Comparison of ENCODE assay signal across 8 cellular contexts in the genomic region with DNA sequence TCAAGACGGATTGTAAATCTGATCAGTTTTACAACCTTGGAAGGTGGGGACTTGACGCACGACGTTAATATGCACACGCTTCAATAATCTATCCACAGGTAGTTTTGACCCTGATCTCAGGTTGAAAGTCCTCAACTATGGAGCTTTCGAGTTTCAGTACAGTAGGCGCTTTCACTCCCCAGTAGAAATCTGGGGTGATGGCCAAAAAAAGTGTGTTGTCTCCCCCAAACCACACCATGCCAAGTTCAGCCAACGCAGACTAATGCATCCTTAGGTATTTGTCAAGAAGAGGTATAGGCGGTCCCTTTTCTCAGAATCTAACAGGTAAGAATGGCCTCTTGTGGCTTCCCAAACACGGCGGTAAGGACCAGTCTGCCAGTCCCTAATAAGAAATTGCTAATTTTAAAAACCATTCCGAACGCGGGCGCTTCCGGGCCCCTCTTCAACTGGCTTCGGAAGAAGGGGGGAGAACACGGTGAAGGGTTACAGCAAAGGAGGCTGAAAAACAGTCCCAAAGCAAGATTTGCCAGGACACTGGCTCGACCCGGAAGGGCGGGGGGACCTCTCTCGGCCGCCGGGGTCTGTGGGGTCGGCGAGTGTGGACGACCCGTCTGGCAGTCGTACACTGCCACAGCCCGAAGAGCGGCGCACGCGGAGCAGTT. TPM values are rescaled to one million over a fixed set of nuclear protein-coding genes. Genes with fewer than 3 reads are reported as not detected.
DNase-seq lines count a peak whose midpoint lies in the region; ATAC-seq and TF ChIP-seq lines count a peak whose summit lies in the region.

No MANE protein-coding gene starts in this region.

- no peaks in the 10 kb centered on the region for H3K27me3 Mint-ChIP-seq in CD4-positive, alpha-beta T cell
- no peaks in the 10 kb centered on the region for H3K27me3 Mint-ChIP-seq in neural crest cell (ENCODE audit: low read depth)

- H3K9me3 ChIP-seq in CD4-positive, alpha-beta T cell (ENCODE audit: control insufficient read depth, low read length) = no peaks in the 10 kb centered on the region
- no peaks in the 10 kb centered on the region for H3K9me3 ChIP-seq in RWPE2 (ENCODE audit: severe bottlenecking)

- peaks cover 16% of the 10 kb centered on the region for H3K4me1 ChIP-seq in RWPE2 (ENCODE audit: insufficient read depth, poor library complexity, severe bottlenecking)

- no peaks in the 10 kb centered on the region for H3K9me3 Mint-ChIP-seq in CD4-positive, alpha-beta T cell
- H3K9me3 Mint-ChIP-seq in neural crest cell = no peaks in the 10 kb centered on the region

- peaks cover 18% of the 10 kb centered on the region; the same call in 1 of the 2 replicates for H3K36me3 ChIP-seq in RWPE2 (ENCODE audit: low read depth)

- H3K27ac ChIP-seq in CD4-positive, alpha-beta T cell (ENCODE audit: low read depth, low read length) = peak overlapping the region; percentile 91
- H3K27ac ChIP-seq in RWPE2 (ENCODE audit: poor library complexity, severe bottlenecking) = peak overlapping the region; percentile 66

- peaks cover 19% of the 10 kb centered on the region for H3K36me3 Mint-ChIP-seq in CD4-positive, alpha-beta T cell (ENCODE audit: low read depth)
- no peaks in the 10 kb centered on the region for H3K36me3 Mint-ChIP-seq in neural crest cell (ENCODE audit: low read depth)

- DNase-seq in CD4-positive, alpha-beta T cell = peak in 5 of 10 experiments; percentile 0 to 6 (median 1)
- no peak for DNase-seq in RWPE2 (ENCODE audit: low spot score)
- DNase-seq in epithelial cell of esophagus (ENCODE audit: low read depth) = peak; percentile 26
- DNase-seq in neural crest cell (ENCODE audit: low read depth, low spot score) = no peak
- DNase-seq in islet precursor cell = no peak
- no peak for DNase-seq in NCI-H187 treated with DMSO at 0.1 percent for 48 hours (lab: John Stamatoyannopoulos, UW)

- H3K4me3 ChIP-seq in RWPE2 (ENCODE audit: severe bottlenecking) (peak overlapping the region; percentile 70), epithelial cell of esophagus (ENCODE audit: low read length) (peak overlapping the region; percentile 97)

- H3K27ac Mint-ChIP-seq in CD4-positive, alpha-beta T cell = peak overlapping the region; percentile 84
- peak overlapping the region; percentile 79 for H3K27ac Mint-ChIP-seq in neural crest cell (ENCODE audit: unreplicated experiment)

- TF ChIP-seq CTCF in CD4-positive, alpha-beta T cell (IDR thresholded peaks at IDR 0.05) = no peak
- no peak for TF ChIP-seq CTCF in RWPE2 (IDR thresholded peaks at IDR 0.05; ENCODE audit: poor library complexity, severe bottlenecking)
- TF ChIP-seq CTCF in epithelial cell of esophagus (IDR thresholded peaks at IDR 0.05; ENCODE audit: insufficient read depth, low read depth, low read length, missing control alignments) = no peak
- TF ChIP-seq CTCF in neural crest cell (conservative IDR thresholded peaks at IDR 0.05) = no peak

- H3K27me3 ChIP-seq in CD4-positive, alpha-beta T cell (ENCODE audit: control insufficient read depth, insufficient read depth, low read length) = no peaks in the 10 kb centered on the region
- H3K27me3 ChIP-seq in RWPE2 (ENCODE audit: insufficient read depth, poor library complexity, severe bottlenecking) = no peaks in the 10 kb centered on the region

- H3K4me1 Mint-ChIP-seq in CD4-positive, alpha-beta T cell (ENCODE audit: low read depth) = peaks cover 76% of the 10 kb centered on the region
- peaks cover 35% of the 10 kb centered on the region for H3K4me1 Mint-ChIP-seq in neural crest cell

- intact Hi-C loops in CD4-positive, alpha-beta T cell (cut with DNase I, micrococcal nuclease) = loop anchor here (2.0 to 10.0 kb wide), 11 partner anchors 343 to 1881 kb away; a partner anchor contains a TSS

- POLR2A ChIA-PET in CD4-positive, alpha-beta T cell (lab: Charles Lee) = interaction anchor here (0.6 to 1.3 kb wide), 9 partner anchors 8 to 1875 kb away, joined by 3 to 6 read pairs (median 3); a partner anchor contains a TSS

- ATAC-seq in CD4-positive, alpha-beta T cell (ENCODE audit: poor library complexity) = peak; percentile 4
- peak; percentile 0 for ATAC-seq in GM21526 (IDR thresholded peaks at IDR 0.05; ENCODE audit: low FRiP score, unreplicated experiment)
- ATAC-seq in RWPE2 (ENCODE audit: low read depth) = peak; percentile 5; the same call in 2 of the 3 replicates
- no peak for ATAC-seq in HG03175 (IDR thresholded peaks at IDR 0.05; ENCODE audit: unreplicated experiment)

- CTCF ChIA-PET in CD4-positive, alpha-beta T cell (lab: Charles Lee) = interaction anchor here (0.8 kb wide), 1 partner anchor 7 kb away, joined by 3 read pairs; no protein-coding TSS in a partner anchor

- H3K4me3 Mint-ChIP-seq in CD4-positive, alpha-beta T cell = peak overlapping the region; percentile 89
- H3K4me3 Mint-ChIP-seq in neural crest cell = peak overlapping the region; percentile 84

RNA-seq across cellular contexts. Expression of a gene that starts 0.7 kb away (rescaled TPM):
- total RNA-seq in CD4-positive, alpha-beta T cell = 1 to 10 TPM; 3.4 to 3.5 TPM
- total RNA-seq in neural crest cell = 15.1 and 16.8 TPM in 2 replicates

RNA-seq across cellular contexts. Expression of a gene that starts 0.8 kb away (rescaled TPM):
- total RNA-seq in CD4-positive, alpha-beta T cell = 100 to 1,000 TPM; 128 to 130 TPM
- total RNA-seq in neural crest cell = 35.8 and 40.4 TPM in 2 replicates
